ENCODE assay signal across 5 cellular contexts in the genomic region with DNA sequence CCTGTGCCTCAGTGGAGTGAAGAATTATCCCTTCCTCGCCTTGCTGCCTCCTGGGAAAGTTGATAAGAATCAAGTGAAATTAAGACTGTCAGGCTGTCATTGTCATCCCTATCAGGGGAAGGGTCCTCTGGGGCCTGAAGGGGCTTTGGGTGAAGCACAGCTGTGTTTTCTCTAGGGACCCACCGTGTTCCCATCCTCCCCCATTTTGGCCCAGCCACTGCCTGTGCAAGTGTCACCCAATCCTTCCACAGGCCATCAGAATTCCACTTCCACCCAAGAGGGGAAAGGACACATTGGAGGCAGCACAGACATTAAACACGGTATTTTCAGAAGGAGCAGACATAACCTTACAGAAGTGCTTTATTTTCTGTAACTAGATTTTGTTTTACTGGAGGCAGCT. TPM values are rescaled to one million over a fixed set of nuclear protein-coding genes. Genes with fewer than 3 reads are reported as not detected.
"Had no signal": no experiment of that assay in that cellular context is flagged by ENCODE, and none has a peak within 500 bp of the region (broad histone marks: within the 10 kb centered on the region; RNA-seq: fewer than 3 reads in every experiment).

No MANE protein-coding gene starts in this region.

RNA-seq across cellular contexts. Expression of a gene that starts 59.2 kb away (rescaled TPM):
- total RNA-seq: progenitor cell of endocrine pancreas, right atrium auricular region, skeletal muscle tissue, stomach had no signal
- polyA plus RNA-seq: naive thymus-derived CD4-positive, alpha-beta T cell had no signal
